ENCODE assay signal across 8 cellular contexts in genomic region chr16:234468-235305, GRCh38. TPM values are rescaled to one million over a fixed set of nuclear protein-coding genes. Genes with fewer than 3 reads are reported as not detected.
DNase-seq lines count a peak whose midpoint lies in the region; ATAC-seq and TF ChIP-seq lines count a peak whose summit lies in the region.

Gene FAM234A (plus strand): TSS chr16:234821. CDS start chr16:254414, 19,593 bp downstream.

- TF ChIP-seq CTCF in epithelial cell of proximal tubule (conservative IDR thresholded peaks at IDR 0.05; ENCODE audit: low read depth, low read length) = peak; percentile 49

- ATAC-seq in GM21619 (IDR thresholded peaks at IDR 0.05; ENCODE audit: unreplicated experiment) = peak; percentile 86

- peak within 1 kb of the TSS; percentile 87 for H3K4me3 ChIP-seq in Jurkat, Clone E6-1 (ENCODE audit: low read length)
- peak within 1 kb of the TSS; percentile 99 for H3K4me3 ChIP-seq in epithelial cell of proximal tubule (ENCODE audit: low read depth, low read length)

- DNase-seq in DMS53 treated with DMSO at 0.1 percent for 48 hours (lab: John Stamatoyannopoulos, UW; ENCODE audit: unreplicated experiment) = peak; percentile 79
- DNase-seq in Jurkat, Clone E6-1 (ENCODE audit: low read depth, low spot score) = peak; percentile 81
- peak; percentile 59 for DNase-seq in OCI-M2 (lab: John Stamatoyannopoulos, UW; ENCODE audit: unreplicated experiment)
- peak; percentile 94 for DNase-seq in activated T-cell treated with anti-CD3 and anti-CD28 coated beads for 4 hours
- DNase-seq in epithelial cell of proximal tubule (ENCODE audit: low read depth) = no peak
- peak; percentile 93 for DNase-seq in mucosa of gallbladder (ENCODE audit: low spot score)
- DNase-seq in stimulated activated CD8-positive, alpha-beta memory T cell treated with anti-CD3 and anti-CD28 coated beads, Interleukin-4, amount 100 ng/mL, for 4 hours (ENCODE audit: low read depth in 2 of 2, low spot score in 1 of 2) = peak; percentile 80 to 86

RNA-seq across cellular contexts. Expression of gene FAM234A, which starts in this region (rescaled TPM):
- 49.4 TPM for polyA plus RNA-seq in Jurkat, Clone E6-1 (2012; ENCODE audit: insufficient read depth, insufficient read length)
- 67.3 and 87.6 TPM in 2 replicates for total RNA-seq in epithelial cell of proximal tubule
- total RNA-seq in mucosa of gallbladder = 138 TPM
